In genomic region chr1:96966536-96967138, GRCh38 we compare ENCODE assay signal across 7 cellular contexts.
DNase-seq lines count a peak whose midpoint lies in the region; ATAC-seq and TF ChIP-seq lines count a peak whose summit lies in the region.

No MANE protein-coding gene starts in this region.

- peak; percentile 88 for ATAC-seq in sciatic nerve

- no peaks in the 10 kb centered on the region for H3K36me3 ChIP-seq in right atrium auricular region

- no peaks in the 10 kb centered on the region for H3K36me3 Mint-ChIP-seq in HFFc6 (ENCODE audit: low read depth)

- TF ChIP-seq POLR2A in NB4 (IDR thresholded peaks at IDR 0.05; ENCODE audit: extremely low read depth, insufficient read length) = no peak

- no peak overlapping the region for H3K27ac Mint-ChIP-seq in HFFc6

- no peak overlapping the region for H3K27ac ChIP-seq in right atrium auricular region

- H3K4me1 Mint-ChIP-seq in HFFc6 (ENCODE audit: low read depth) = peaks cover 20% of the 10 kb centered on the region

- H3K9me3 Mint-ChIP-seq in HFFc6 = no peaks in the 10 kb centered on the region

- no peak overlapping the region for H3K4me3 ChIP-seq in GM12875 (ENCODE audit: low read depth, low read length)
- H3K4me3 ChIP-seq in NB4 (ENCODE audit: low read depth, low read length) = no peak overlapping the region
- H3K4me3 ChIP-seq in right atrium auricular region = peak overlapping the region in 1 of 2 donors; percentile 29

- H3K4me3 Mint-ChIP-seq in HFFc6 = no peak overlapping the region

- H3K4me1 ChIP-seq in right atrium auricular region = no peaks in the 10 kb centered on the region

- H3K27me3 Mint-ChIP-seq in HFFc6 (ENCODE audit: insufficient read depth) = peaks cover 1% of the 10 kb centered on the region; the same call in 1 of the 2 replicates

- intact Hi-C loops in sciatic nerve (cut with DNase I) = no loop called here

- TF ChIP-seq CTCF in GM12875 (IDR thresholded peaks at IDR 0.05; ENCODE audit: borderline replicate concordance, insufficient read depth, low read depth, low read length) (peak; percentile 76; the same call in 1 of the 2 replicates), HFFc6 (IDR thresholded peaks at IDR 0.05) (peak; percentile 99), NB4 (IDR thresholded peaks at IDR 0.05; ENCODE audit: low read depth, low read length) (peak; percentile 84), right atrium auricular region (IDR thresholded peaks at IDR 0.05) (peak; percentile 81 to 94)

- no peaks in the 10 kb centered on the region for H3K27me3 ChIP-seq in right atrium auricular region

- no peaks in the 10 kb centered on the region for H3K9me3 ChIP-seq in right atrium auricular region

- DNase-seq in HFFc6 = peak; percentile 69
- peak; percentile 69 for DNase-seq in NB4 (ENCODE audit: low read depth)
- DNase-seq in T follicular helper cell (ENCODE audit: low read depth) = peak; percentile 58
- peak; percentile 72 for DNase-seq in amniotic epithelial cell (ENCODE audit: low read depth)
- DNase-seq in right atrium auricular region (ENCODE audit: low spot score) = peak; percentile 82
- DNase-seq in sciatic nerve (ENCODE audit: low spot score) = peak; percentile 86
